In the genomic region with DNA sequence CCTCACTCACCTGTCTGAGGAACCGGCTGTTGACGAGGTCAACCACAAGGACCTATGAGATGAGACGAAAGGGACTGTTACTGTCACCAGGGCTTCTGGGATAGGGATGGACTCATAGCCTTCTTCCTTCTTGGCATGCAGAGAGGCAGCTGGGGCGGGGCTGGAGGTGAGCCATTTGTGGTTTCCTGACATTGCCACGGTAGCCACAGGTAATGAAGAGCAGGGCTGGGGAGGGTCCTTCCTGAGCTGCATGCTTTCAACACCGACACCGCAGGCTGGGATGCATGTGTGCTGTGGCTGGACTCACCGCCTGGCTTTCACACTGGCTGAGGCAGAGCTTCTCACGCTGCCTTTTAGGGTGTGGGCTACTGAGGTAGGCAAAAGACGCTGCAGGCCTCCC, we compare ENCODE assay signal across 9 cellular contexts. TPM values are rescaled to one million over a fixed set of nuclear protein-coding genes. Genes with fewer than 3 reads are reported as not detected.
A peak's percentile ranks its signal among the peaks of the same experiment; 100 is the strongest.
DNase-seq lines count a peak whose midpoint lies in the region; ATAC-seq and TF ChIP-seq lines count a peak whose summit lies in the region.
"Had no signal": no experiment of that assay in that cellular context is flagged by ENCODE, and none has a peak within 500 bp of the region (broad histone marks: within the 10 kb centered on the region; RNA-seq: fewer than 3 reads in every experiment).

No MANE protein-coding gene starts in this region.

- H3K9me3 ChIP-seq in DND-41 (ENCODE audit: insufficient read depth, low read length, severe bottlenecking) (no peaks in the 10 kb centered on the region), tibial artery (no peaks in the 10 kb centered on the region)

- no peaks in the 10 kb centered on the region for H3K4me1 ChIP-seq in DND-41 (ENCODE audit: insufficient read depth, low read length)
- no peaks in the 10 kb centered on the region for H3K4me1 ChIP-seq in tibial artery

- H3K4me2 ChIP-seq in DND-41 (ENCODE audit: insufficient read depth, low read length): no peak overlapping the region

- no peaks in the 10 kb centered on the region for H3K36me3 Mint-ChIP-seq in activated T-helper 2 cell treated with anti-CD3 and anti-CD28 coated beads, Interferon-gamma antibody, Interleukin-2, Interleukin-4, amounts not matched to agents 10 μg/mL and 5 μg/mL and 100 μg/mL, durations not matched to agents 14 hours and 24 hours and 36 hours (ENCODE audit: low read depth)

- intact Hi-C loops in activated T-helper 2 cell treated with anti-CD3 and anti-CD28 coated beads, Interferon-gamma antibody, Interleukin-2, Interleukin-4, amounts not matched to agents 10 μg/mL and 5 μg/mL and 100 μg/mL, durations not matched to agents 14 hours and 24 hours and 36 hours (cut with micrococcal nuclease): no loop called here
- intact Hi-C loops in tibial artery (cut with DNase I; ENCODE audit: low total_unique reads): no loop called here

- H3K4me3 Mint-ChIP-seq in activated T-helper 2 cell treated with anti-CD3 and anti-CD28 coated beads, Interferon-gamma antibody, Interleukin-2, Interleukin-4, amounts not matched to agents 10 μg/mL and 5 μg/mL and 100 μg/mL, durations not matched to agents 14 hours and 24 hours and 36 hours (ENCODE audit: low read depth): no peak overlapping the region
- H3K4me3 Mint-ChIP-seq: T-helper 1 cell treated with Interleukin-12 subunit alpha and Interleukin-12 subunit beta and Interleukin-4 antibody, amounts not matched to agents 30 μg/mL and 1 μg/mL, for 36 hours had no signal

- no peak overlapping the region for H2AFZ ChIP-seq in DND-41 (ENCODE audit: low read depth, low read length)

- DNase-seq in DND-41 (peak; percentile 32), LoVo (ENCODE audit: low spot score) (peak; percentile 81), myocyte (ENCODE audit: low read depth) (peak; percentile 15), mucosa of gallbladder (ENCODE audit: low spot score) (no peak), tibial artery (no peak)
- peak; percentile 17 for DNase-seq in activated T-helper 2 cell treated with anti-CD3 and anti-CD28 coated beads, Interferon-gamma antibody, Interleukin-2, Interleukin-4, amounts not matched to agents 10 μg/mL and 5 μg/mL and 100 μg/mL, durations not matched to agents 14 hours and 24 hours and 36 hours (ENCODE audit: low spot score)

- peaks cover 2% of the 10 kb centered on the region for H3K27me3 ChIP-seq in DND-41 (ENCODE audit: insufficient read depth, low read length, poor library complexity)
- H3K27me3 ChIP-seq in tibial artery: peaks cover 0 to 5% of the 10 kb centered on the region in 2 donors

- no peak overlapping the region for H3K9ac ChIP-seq in DND-41 (ENCODE audit: low read depth, low read length)

- no peaks in the 10 kb centered on the region for H4K20me1 ChIP-seq in DND-41 (ENCODE audit: insufficient read depth, low read length)

- H3K4me3 ChIP-seq in DND-41 (ENCODE audit: low read depth in 1 of 2, low read length in 2 of 2) (no peak overlapping the region), tibial artery (no peak overlapping the region)

- H3K27ac ChIP-seq in DND-41 (ENCODE audit: low read length) (no peak overlapping the region), tibial artery (no peak overlapping the region)

- no peaks in the 10 kb centered on the region for H3K36me3 ChIP-seq in DND-41 (ENCODE audit: insufficient read depth, low read length)
- no peaks in the 10 kb centered on the region for H3K36me3 ChIP-seq in tibial artery

- H3K27ac Mint-ChIP-seq in activated T-helper 2 cell treated with anti-CD3 and anti-CD28 coated beads, Interferon-gamma antibody, Interleukin-2, Interleukin-4, amounts not matched to agents 10 μg/mL and 5 μg/mL and 100 μg/mL, durations not matched to agents 14 hours and 24 hours and 36 hours: no peak overlapping the region
- H3K27ac Mint-ChIP-seq: T-helper 1 cell treated with Interleukin-12 subunit alpha and Interleukin-12 subunit beta and Interleukin-4 antibody, amounts not matched to agents 30 μg/mL and 1 μg/mL, for 36 hours had no signal

- no peaks in the 10 kb centered on the region for H3K79me2 ChIP-seq in DND-41 (ENCODE audit: insufficient read depth, low read length)

- no peaks in the 10 kb centered on the region for H3K9me3 Mint-ChIP-seq in activated T-helper 2 cell treated with anti-CD3 and anti-CD28 coated beads, Interferon-gamma antibody, Interleukin-2, Interleukin-4, amounts not matched to agents 10 μg/mL and 5 μg/mL and 100 μg/mL, durations not matched to agents 14 hours and 24 hours and 36 hours
- H3K9me3 Mint-ChIP-seq: T-helper 1 cell treated with Interleukin-12 subunit alpha and Interleukin-12 subunit beta and Interleukin-4 antibody, amounts not matched to agents 30 μg/mL and 1 μg/mL, for 36 hours had no signal

- peaks cover 6% of the 10 kb centered on the region for H3K4me1 Mint-ChIP-seq in activated T-helper 2 cell treated with anti-CD3 and anti-CD28 coated beads, Interferon-gamma antibody, Interleukin-2, Interleukin-4, amounts not matched to agents 10 μg/mL and 5 μg/mL and 100 μg/mL, durations not matched to agents 14 hours and 24 hours and 36 hours (ENCODE audit: low read depth)

- TF ChIP-seq CTCF in DND-41 (IDR thresholded peaks at IDR 0.05; ENCODE audit: borderline replicate concordance, extremely low read depth, low read length, poor library complexity, severe bottlenecking) (no peak), tibial artery (IDR thresholded peaks at IDR 0.05) (no peak)

- peaks cover 3% of the 10 kb centered on the region for H3K27me3 Mint-ChIP-seq in activated T-helper 2 cell treated with anti-CD3 and anti-CD28 coated beads, Interferon-gamma antibody, Interleukin-2, Interleukin-4, amounts not matched to agents 10 μg/mL and 5 μg/mL and 100 μg/mL, durations not matched to agents 14 hours and 24 hours and 36 hours (ENCODE audit: low read depth)

- ATAC-seq in DND-41 (ENCODE audit: insufficient read depth, low read depth): peak; percentile 81
- ATAC-seq in GM21367 (IDR thresholded peaks at IDR 0.05; ENCODE audit: unreplicated experiment): no peak
- no peak for ATAC-seq in HG03280 (IDR thresholded peaks at IDR 0.05; ENCODE audit: unreplicated experiment)

RNA-seq across cellular contexts. Expression of a gene that starts 46.4 kb away (rescaled TPM):
- 72.9 and 73.6 TPM in 2 replicates for total RNA-seq in activated T-helper 2 cell treated with anti-CD3 and anti-CD28 coated beads, Interferon-gamma antibody, Interleukin-2, Interleukin-4, amounts not matched to agents 10 μg/mL and 5 μg/mL and 100 μg/mL, durations not matched to agents 14 hours and 24 hours and 36 hours
- total RNA-seq in myocyte (67.7 and 68.2 TPM in 2 replicates), mucosa of gallbladder (118 TPM)
- 92.6 TPM for polyA plus RNA-seq in myocyte (2012)

Comparison
In these comparisons a context has a peak if more than half of its experiments do, and no peak if none do; other contexts are left out.
1. DNase-seq: peak in DND-41 (single experiment), LoVo (single experiment), activated T-helper 2 cell treated with anti-CD3 and anti-CD28 coated beads, Interferon-gamma antibody, Interleukin-2, Interleukin-4, amounts not matched to agents 10 μg/mL and 5 μg/mL and 100 μg/mL, durations not matched to agents 14 hours and 24 hours and 36 hours (single experiment) and myocyte (single experiment); none in mucosa of gallbladder (single experiment) and tibial artery (0 of 2).